In genomic region chr11:71563401-71563800, GRCh38 we compare ENCODE assay signal across 10 cellular contexts. TPM values are rescaled to one million over a fixed set of nuclear protein-coding genes. Genes with fewer than 3 reads are reported as not detected.
DNase-seq lines count a peak whose midpoint lies in the region; ATAC-seq and TF ChIP-seq lines count a peak whose summit lies in the region.
"Had no signal": no experiment of that assay in that cellular context is flagged by ENCODE, and none has a peak within 500 bp of the region (broad histone marks: within the 10 kb centered on the region; RNA-seq: fewer than 3 reads in every experiment).

No MANE protein-coding gene starts in this region.

- H3K79me2 ChIP-seq in OCI-LY1 (ENCODE audit: insufficient read depth, low read length), result no peaks in the 10 kb centered on the region

- no peak overlapping the region for H3K4me2 ChIP-seq in OCI-LY1 (ENCODE audit: low read length)

- H3K36me3 Mint-ChIP-seq in endothelial cell (ENCODE audit: low read depth, unreplicated experiment), result no peaks in the 10 kb centered on the region

- TF ChIP-seq CTCF in AG04450 (IDR thresholded peaks at IDR 0.05; ENCODE audit: low read depth, low read length) (peak; percentile 41), GM12872 (IDR thresholded peaks at IDR 0.05; ENCODE audit: insufficient read depth, low read depth, low read length) (peak; percentile 65), OCI-LY1 (IDR thresholded peaks at IDR 0.05; ENCODE audit: low read length) (peak; percentile 59), endothelial cell (IDR thresholded peaks at IDR 0.05; ENCODE audit: unreplicated experiment) (peak; percentile 33)

- H3K9me3 ChIP-seq in AG04450 (ENCODE audit: control insufficient read depth, insufficient read depth, low read length), result no peaks in the 10 kb centered on the region
- no peaks in the 10 kb centered on the region for H3K9me3 ChIP-seq in OCI-LY1 (ENCODE audit: low read length)

- CTCF ChIA-PET in AG04450 (lab: Charles Lee), result interaction anchor here (0.8 kb wide), 1 partner anchor 181 kb away, joined by 3 read pairs; no protein-coding TSS in a partner anchor

- H3K4me1 Mint-ChIP-seq in endothelial cell (ENCODE audit: unreplicated experiment), result peaks cover 22% of the 10 kb centered on the region

- no peak overlapping the region for H3K4me3 ChIP-seq in AG04450 (ENCODE audit: low read depth, low read length)
- H3K4me3 ChIP-seq in OCI-LY1 (ENCODE audit: low read depth, low read length, poor library complexity, severe bottlenecking), result no peak overlapping the region

- H2AFZ ChIP-seq in OCI-LY1 (ENCODE audit: low read length), result no peak overlapping the region

- H3K4me1 ChIP-seq in OCI-LY1 (ENCODE audit: insufficient read depth, low read length, severe bottlenecking), result no peaks in the 10 kb centered on the region

- no peak overlapping the region for H3K27ac Mint-ChIP-seq in endothelial cell (ENCODE audit: unreplicated experiment)

- H3K27ac ChIP-seq in AG04450 (ENCODE audit: low read depth, low read length) (no peak overlapping the region), OCI-LY1 (ENCODE audit: low read depth, low read length, poor library complexity, severe bottlenecking) (no peak overlapping the region)

- peaks cover 6% of the 10 kb centered on the region for H3K27me3 ChIP-seq in AG04450 (ENCODE audit: control insufficient read depth, insufficient read depth, low read length)
- no peaks in the 10 kb centered on the region for H3K27me3 ChIP-seq in OCI-LY1 (ENCODE audit: insufficient read depth, low read length)

- ATAC-seq in HG03025 (IDR thresholded peaks at IDR 0.05; ENCODE audit: low FRiP score, unreplicated experiment), result no peak

- POLR2A ChIA-PET in AG04450 (lab: Yijun Ruan, JAX), result no interaction called here

- intact Hi-C loops in posterior vena cava (cut with DNase I), result no loop called here

- H4K20me1 ChIP-seq in OCI-LY1 (ENCODE audit: insufficient read depth, low read length), result no peaks in the 10 kb centered on the region

- no peaks in the 10 kb centered on the region for H3F3A ChIP-seq in OCI-LY1 (ENCODE audit: insufficient read depth, low read length)

- no peak for DNase-seq in AG04450 (ENCODE audit: low read depth, low spot score)
- peak; percentile 59 for DNase-seq in endothelial cell (ENCODE audit: low spot score)
- peak; percentile 38 for DNase-seq in posterior vena cava (ENCODE audit: low spot score)
- DNase-seq in activated CD4-positive, CD25-positive, alpha-beta regulatory T cell treated with anti-CD3 and anti-CD28 coated beads, Interleukin-2, amount 50 U/mL, for 72 hours, result no peak
- DNase-seq in NCI-H2081 treated with DMSO at 0.1 percent for 48 hours (lab: John Stamatoyannopoulos, UW), result no peak

- H3K27me3 Mint-ChIP-seq in endothelial cell (ENCODE audit: unreplicated experiment), result peaks cover 7% of the 10 kb centered on the region

- H3K9ac ChIP-seq in OCI-LY1 (ENCODE audit: low read length), result no peak overlapping the region

- H3K4me3 Mint-ChIP-seq in endothelial cell (ENCODE audit: unreplicated experiment), result no peak overlapping the region

- no peaks in the 10 kb centered on the region for H3K9me3 Mint-ChIP-seq in endothelial cell (ENCODE audit: unreplicated experiment)

- H3K9me2 ChIP-seq in OCI-LY1 (ENCODE audit: low read depth, low read length), result no peaks in the 10 kb centered on the region

- no peaks in the 10 kb centered on the region for H3K36me3 ChIP-seq in OCI-LY1 (ENCODE audit: insufficient read depth, low read length)

RNA-seq across cellular contexts. Expression of gene KRTAP5-10, which starts 2.0 kb away (rescaled TPM):
- polyA plus RNA-seq in AG04450 (2011; rRNA removed), result not detected in 2 replicates
- not detected in 2 replicates for polyA minus RNA-seq in AG04450 (2011; rRNA and poly(A)+ RNA removed)
- total RNA-seq in endothelial cell (ENCODE audit: unreplicated experiment) (0.23 TPM), posterior vena cava (not detected)
- total RNA-seq: frontal cortex, subcutaneous adipose tissue had no signal

RNA-seq across cellular contexts. Expression of gene KRTAP5-9, which starts 15.2 kb away (rescaled TPM):
- not detected in 2 replicates for polyA plus RNA-seq in AG04450 (2011; rRNA removed)
- polyA minus RNA-seq in AG04450 (2011; rRNA and poly(A)+ RNA removed), result not detected in 2 replicates
- 0.80 TPM for total RNA-seq in endothelial cell (ENCODE audit: unreplicated experiment)
- total RNA-seq in posterior vena cava, result under 1 TPM; 0.19 to 0.37 TPM
- total RNA-seq: frontal cortex had no signal

RNA-seq across cellular contexts. Expression of gene KRTAP5-11, which starts 19.3 kb away (rescaled TPM):
- polyA plus RNA-seq in AG04450 (2011; rRNA removed), result not detected in 2 replicates
- not detected in 2 replicates for polyA minus RNA-seq in AG04450 (2011; rRNA and poly(A)+ RNA removed)
- total RNA-seq in endothelial cell (ENCODE audit: unreplicated experiment) (not detected), posterior vena cava (not detected)
- total RNA-seq: frontal cortex, subcutaneous adipose tissue had no signal

RNA-seq across cellular contexts. Expression of gene KRTAP5-8, which starts 25.6 kb away (rescaled TPM):
- 0.06 TPM in 1 of 2 replicates, not detected in the other for polyA plus RNA-seq in AG04450 (2011; rRNA removed)
- not detected in 2 replicates for polyA minus RNA-seq in AG04450 (2011; rRNA and poly(A)+ RNA removed)
- total RNA-seq in endothelial cell (ENCODE audit: unreplicated experiment) (not detected), posterior vena cava (not detected)
- total RNA-seq: frontal cortex had no signal

RNA-seq across cellular contexts. Expression of gene KRTAP5-7, which starts 36.3 kb away (rescaled TPM):
- not detected in 2 replicates for polyA plus RNA-seq in AG04450 (2011; rRNA removed)
- not detected in 2 replicates for polyA minus RNA-seq in AG04450 (2011; rRNA and poly(A)+ RNA removed)
- total RNA-seq in endothelial cell (ENCODE audit: unreplicated experiment) (not detected), posterior vena cava (under 1 TPM in 1 of 2 donors, not detected in 1; 0.24 TPM)

Comparison
In these comparisons a context has a peak if more than half of its experiments do, and no peak if none do; other contexts are left out.
1. DNase-seq: peak in endothelial cell (single experiment) and posterior vena cava (single experiment); none in AG04450 (single experiment), activated CD4-positive, CD25-positive, alpha-beta regulatory T cell treated with anti-CD3 and anti-CD28 coated beads, Interleukin-2, amount 50 U/mL, for 72 hours (single experiment) and NCI-H2081 treated with DMSO at 0.1 percent for 48 hours (single experiment).
2. Peak in every context shown above with its lines, with median percentiles within 50 percentile points of each other: CTCF ChIP-seq.